Comparison of ENCODE assay signal across 8 cellular contexts in the genomic region with DNA sequence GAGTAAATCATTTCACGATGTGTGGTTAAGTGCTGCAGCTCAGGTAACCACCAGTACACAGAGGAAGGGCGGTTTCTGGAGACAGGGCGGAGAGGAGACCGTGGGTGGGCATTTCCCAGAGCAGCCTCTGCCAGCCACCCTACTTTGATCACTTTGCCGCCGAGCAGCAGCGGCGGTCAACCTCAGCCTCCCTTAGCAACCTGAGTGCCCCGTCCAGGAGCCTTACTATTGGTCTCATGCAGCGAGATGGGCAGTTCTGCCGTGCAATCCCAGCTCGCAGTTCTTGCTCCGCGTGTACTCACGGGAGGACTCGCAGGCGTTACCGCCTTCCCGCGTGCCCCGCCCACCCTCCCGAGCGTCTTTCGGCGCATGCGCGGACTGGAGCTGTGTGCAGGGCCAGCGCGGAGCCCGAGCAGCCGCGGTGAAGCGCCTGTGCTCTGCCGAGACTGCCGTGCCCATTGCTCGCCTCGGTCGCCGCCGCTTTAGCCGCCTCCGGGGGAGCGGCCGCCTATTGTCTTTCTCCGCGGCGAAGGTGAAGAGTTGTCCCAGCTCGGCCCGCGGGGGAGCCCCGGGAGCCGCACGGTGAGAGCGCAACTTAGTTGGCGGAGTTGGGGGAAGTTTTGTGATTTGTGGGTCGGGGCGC. TPM values are rescaled to one million over a fixed set of nuclear protein-coding genes. Genes with fewer than 3 reads are reported as not detected.
DNase-seq lines count a peak whose midpoint lies in the region; ATAC-seq and TF ChIP-seq lines count a peak whose summit lies in the region.

TSS of gene AKAP13 (plus strand) at position 387 of the 643 bp plus-strand sequence. CDS start 105,118 bp downstream, outside the sequence.

- H2BK5ac ChIP-seq in IMR-90 (ENCODE audit: low read depth, low read length, poor library complexity, severe bottlenecking), result peak within 1 kb of the TSS; percentile 79

- H3K4me2 ChIP-seq in IMR-90 (ENCODE audit: low read depth, low read length) (peak within 1 kb of the TSS; percentile 99), OCI-LY7 (ENCODE audit: low read length) (peak within 1 kb of the TSS; percentile 86)

- peak within 1 kb of the TSS; percentile 71 for H3K9ac ChIP-seq in IMR-90 (ENCODE audit: low read depth, low read length)

- ATAC-seq in GM21529 (IDR thresholded peaks at IDR 0.05; ENCODE audit: unreplicated experiment), result peak; percentile 83
- ATAC-seq in IMR-90 (ENCODE audit: low read depth), result peak; percentile 93
- ATAC-seq in mucosa of descending colon, result peak; percentile 93

- H3K9me1 ChIP-seq in IMR-90 (ENCODE audit: insufficient read depth, low read length), result peaks cover 5% of the 10 kb centered on the region

- no peaks in the 10 kb centered on the region for H3K9me3 ChIP-seq in IMR-90 (ENCODE audit: control insufficient read depth, insufficient read depth, low read length)
- no peaks in the 10 kb centered on the region for H3K9me3 ChIP-seq in OCI-LY7 (ENCODE audit: low read length)
- no peaks in the 10 kb centered on the region for H3K9me3 ChIP-seq in mucosa of descending colon

- no TSS peak for BruUV-seq in IMR-90 (replicated peaks; lab: Mats Ljungman, UMichigan)
- no TSS peak for BruUV-seq in OCI-LY7 (replicated peaks; lab: Mats Ljungman, UMichigan)

- TF ChIP-seq CTCF in IMR-90 (conservative IDR thresholded peaks at IDR 0.05; ENCODE audit: low read depth, low read length), result no peak
- no peak for TF ChIP-seq CTCF in OCI-LY7 (conservative IDR thresholded peaks at IDR 0.05; ENCODE audit: low read length)
- TF ChIP-seq CTCF in mucosa of descending colon (IDR thresholded peaks at IDR 0.05), result no peak

- peaks cover 4 to 33% of the 10 kb centered on the region in 2 experiments for H3K79me1 ChIP-seq in IMR-90 (ENCODE audit: low read depth in 1 of 2, low read length in 2 of 2)

- no peak within 1 kb of the TSS for H2BK20ac ChIP-seq in IMR-90 (ENCODE audit: low read depth, low read length)

- H4K8ac ChIP-seq in IMR-90 (ENCODE audit: low read depth in 2 of 2, low read length in 2 of 2), result peak within 1 kb of the TSS; percentile 84 to 87

- H3K79me2 ChIP-seq in OCI-LY7 (ENCODE audit: insufficient read depth, low read depth, low read length), result peaks cover 45% of the 10 kb centered on the region

- no peaks in the 10 kb centered on the region for H3K27me3 ChIP-seq in IMR-90 (ENCODE audit: control insufficient read depth, insufficient read depth, low read length)

- TF ChIP-seq RAD21 in IMR-90 (IDR thresholded peaks at IDR 0.05; ENCODE audit: low read length), result peak; percentile 26

- H3K27ac ChIP-seq in IMR-90 (ENCODE audit: insufficient read depth, low read length) (peak within 1 kb of the TSS; percentile 78), OCI-LY7 (ENCODE audit: low read depth, low read length, poor library complexity, severe bottlenecking) (peak within 1 kb of the TSS; percentile 88), epithelial cell of prostate (peak within 1 kb of the TSS; percentile 80)

- H2AK5ac ChIP-seq in IMR-90 (ENCODE audit: low read depth, low read length), result 0 out of 2 replicates have a peak within 1 kb of the TSS, but pooled peaks have one; percentile 1

- peak within 1 kb of the TSS; percentile 65 for H4K91ac ChIP-seq in IMR-90 (ENCODE audit: insufficient read depth, low read depth, low read length)

- H3K36me3 ChIP-seq in IMR-90 (ENCODE audit: control insufficient read depth, insufficient read depth, low read length) (no peaks in the 10 kb centered on the region), OCI-LY7 (ENCODE audit: insufficient read depth, low read length) (peaks cover 18% of the 10 kb centered on the region; the same call in 1 of the 2 replicates), mucosa of descending colon (ENCODE audit: low read depth) (no peaks in the 10 kb centered on the region)

- peaks cover 25% of the 10 kb centered on the region for H4K20me1 ChIP-seq in IMR-90 (ENCODE audit: insufficient read depth, low read length)
- H4K20me1 ChIP-seq in OCI-LY7 (ENCODE audit: insufficient read depth, low read length), result peaks cover 18% of the 10 kb centered on the region; the same call in 1 of the 2 replicates

- peak within 1 kb of the TSS; percentile 79; the same call in 1 of the 3 replicates for H2BK15ac ChIP-seq in IMR-90 (ENCODE audit: low read depth, low read length)

- WGBS in IMR-90 (ENCODE audit: extremely low coverage in 2 of 2, insufficient read length in 1 of 2), 2 experiments, result 0% methylated on average over 8 of the region's 57 CpGs; no CpG with 5 or more reads in 1 of the 2 experiments

- H3K4ac ChIP-seq in IMR-90 (ENCODE audit: low read depth, low read length), result peak within 1 kb of the TSS; percentile 78

- H2AFZ ChIP-seq in IMR-90 (replicated peaks; ENCODE audit: low read length, poor library complexity) (peak within 1 kb of the TSS; percentile 96), OCI-LY7 (ENCODE audit: low read length) (peak within 1 kb of the TSS; percentile 84)

- H3K56ac ChIP-seq in IMR-90 (ENCODE audit: extremely low read depth, insufficient read depth, low read length), result 0 out of 2 replicates have a peak within 1 kb of the TSS, but pooled peaks have one; percentile 65

- intact Hi-C loops in IMR-90 (cut with micrococcal nuclease), result loop anchor here (2.0 to 5.0 kb wide), 3 partner anchors 24 to 102 kb away; no protein-coding TSS in a partner anchor
- intact Hi-C loops in OCI-LY7 (cut with micrococcal nuclease; ENCODE audit: unreplicated experiment), result loop anchor here (1.0 to 10.0 kb wide), 5 partner anchors 33 to 324 kb away; no protein-coding TSS in a partner anchor
- intact Hi-C loops in mucosa of descending colon (cut with DNase I, micrococcal nuclease), result no loop called here

- CTCF ChIA-PET in IMR-90 (lab: Yijun Ruan, JAX), result interaction anchor here (1.5 kb wide), 1 partner anchor 84 kb away, joined by 3 read pairs; no protein-coding TSS in a partner anchor
- CTCF ChIA-PET in OCI-LY7 (lab: Charles Lee; ENCODE audit: unreplicated experiment), result interaction anchor here (0.5 to 1.0 kb wide), 6 partner anchors 24 to 628 kb away, joined by 3 to 4 read pairs (median 4); no protein-coding TSS in a partner anchor

- peak within 1 kb of the TSS; percentile 67 for H3K4me3 ChIP-seq in IMR-90 (ENCODE audit: insufficient read depth, low read depth, low read length)
- H3K4me3 ChIP-seq in OCI-LY7 (ENCODE audit: low read depth, low read length, poor library complexity, severe bottlenecking), result peak within 1 kb of the TSS; percentile 86
- H3K4me3 ChIP-seq in mucosa of descending colon, result peak within 1 kb of the TSS; percentile 80

- in situ Hi-C loops in IMR-90 (cut with MboI; ENCODE audit: low sequenced_read_pairs), result no loop called here

- H3K9me2 ChIP-seq in OCI-LY7 (ENCODE audit: insufficient read depth, low read length), result no peaks in the 10 kb centered on the region

- H2AK9ac ChIP-seq in IMR-90 (replicated peaks; ENCODE audit: low read depth, low read length, poor library complexity), result peak within 1 kb of the TSS; percentile 89

- H2BK120ac ChIP-seq in IMR-90 (ENCODE audit: low read depth, low read length), result peak within 1 kb of the TSS; percentile 45; the same call in 1 of the 2 replicates

- peak within 1 kb of the TSS; percentile 5; the same call in 1 of the 2 replicates for H3K18ac ChIP-seq in IMR-90 (ENCODE audit: low read depth, low read length)

- H3K4me1 ChIP-seq in IMR-90 (ENCODE audit: control insufficient read depth, insufficient read depth, low read length) (peaks cover 3% of the 10 kb centered on the region), OCI-LY7 (ENCODE audit: insufficient read depth, low read length, poor library complexity, severe bottlenecking) (peaks cover 32% of the 10 kb centered on the region), mucosa of descending colon (ENCODE audit: low read depth) (peaks cover 20% of the 10 kb centered on the region)

- POLR2A ChIA-PET in IMR-90 (lab: Charles Lee; ENCODE audit: unreplicated experiment), result no interaction called here
- POLR2A ChIA-PET in OCI-LY7 (lab: Charles Lee), result interaction anchor here (0.6 to 14.6 kb wide), 13 partner anchors 10 to 129 kb away, joined by 3 to 335 read pairs (median 9); no protein-coding TSS in a partner anchor

- 0 out of 2 replicates have a peak within 1 kb of the TSS, but pooled peaks have one; percentile 3 for H4K5ac ChIP-seq in IMR-90 (ENCODE audit: low read depth, low read length)

- dilution Hi-C loops in IMR-90 (cut with HindIII; ENCODE audit: low sequenced_read_pairs, unreplicated experiment), result no loop called here

- DNase-seq in DMS114 treated with DMSO at 0.1 percent for 48 hours (lab: John Stamatoyannopoulos, UW; ENCODE audit: unreplicated experiment) (peak; percentile 98), IMR-90 (peak; percentile 99), OCI-LY7 (ENCODE audit: low spot score) (peak; percentile 100), activated T-cell treated with anti-CD3 and anti-CD28 coated beads for 1 hour (ENCODE audit: low read depth) (peak; percentile 86), epithelial cell of prostate (ENCODE audit: low read depth, low spot score) (peak; percentile 98), mucosa of descending colon (peak; percentile 95 to 99 (median 96))
- DNase-seq in stimulated activated CD8-positive, alpha-beta memory T cell treated with anti-CD3 and anti-CD28 coated beads, Interleukin-4, amount 100 ng/mL, for 1 hour (ENCODE audit: low read depth in 2 of 2, low spot score in 1 of 2), result peak; percentile 72 to 88

- H3K23ac ChIP-seq in IMR-90 (ENCODE audit: low read depth, low read length), result peak within 1 kb of the TSS; percentile 41; the same call in 1 of the 2 replicates

- TF ChIP-seq POLR2A in IMR-90 (IDR thresholded peaks at IDR 0.05; ENCODE audit: low read depth, low read length), result peak; percentile 73

- H3K14ac ChIP-seq in IMR-90 (replicated peaks; ENCODE audit: low read depth, low read length), result peak within 1 kb of the TSS; percentile 76

TF ChIP-seq in IMR-90, 13 proteins besides CTCF, POLR2A, EP300 and RAD21 (continues in another document):
- TF ChIP-seq NFE2L2 (IDR thresholded peaks at IDR 0.05; ENCODE audit: low read depth, low read length), result no peak
- no peak for TF ChIP-seq MAFK (IDR thresholded peaks at IDR 0.05; ENCODE audit: low read depth, low read length)
- no peak for TF ChIP-seq CEBPB (IDR thresholded peaks at IDR 0.05; ENCODE audit: low read depth, low read length)
- TF ChIP-seq RCOR1 (IDR thresholded peaks at IDR 0.05; ENCODE audit: insufficient replicate concordance, low read length), result no peak
- TF ChIP-seq BHLHE40 (IDR thresholded peaks at IDR 0.05; ENCODE audit: low read depth, low read length), result peak; percentile 32; the same call in 1 of the 2 replicates
- TF ChIP-seq CHD1 (IDR thresholded peaks at IDR 0.05; ENCODE audit: low read depth, low read length), result no peak
- no peak for TF ChIP-seq MXI1 (IDR thresholded peaks at IDR 0.05; ENCODE audit: borderline replicate concordance, low read depth, low read length)
- peak; percentile 92 for TF ChIP-seq RFX5 (IDR thresholded peaks at IDR 0.05; ENCODE audit: low read depth, low read length)
- TF ChIP-seq MAZ (IDR thresholded peaks at IDR 0.05; ENCODE audit: borderline replicate concordance, low read depth, low read length), result no peak

RNA-seq across cellular contexts. Expression of gene AKAP13, which starts in this region (rescaled TPM):
- total RNA-seq in IMR-90 (2012; rRNA removed) (46.4 and 46.9 TPM in 2 replicates), OCI-LY7 (2022) (250 and 261 TPM in 2 replicates), mucosa of descending colon (100 to 1,000 TPM; 141 to 173 (median 150) TPM)
- 10.4 and 11.6 TPM in 2 replicates for polyA plus RNA-seq in IMR-90 (2012; rRNA removed)
- polyA plus RNA-seq in IMR-90 (2012; cell fraction: cytosol; rRNA removed), result 5.6 and 6.4 TPM in 2 replicates
- 34.4 and 43.0 TPM in 2 replicates for polyA plus RNA-seq in IMR-90 (2012; cell fraction: nucleus; rRNA removed; ENCODE audit: low replicate concordance)
- 124 and 140 TPM in 2 replicates for total RNA-seq in OCI-LY7 (2014; rRNA removed; shearing (Covaris generic))

Comparison
In these comparisons a context has a peak if more than half of its experiments do, and no peak if none do; other contexts are left out.
1. Peak in every context shown above with its lines: DNase-seq, ATAC-seq, H3K4me3 ChIP-seq and H3K27ac ChIP-seq.
2. intact Hi-C loops: an anchor here in IMR-90 (2.0 to 5.0 kb wide) and OCI-LY7 (1.0 to 10.0 kb wide); none called in mucosa of descending colon.